In the genomic region with DNA sequence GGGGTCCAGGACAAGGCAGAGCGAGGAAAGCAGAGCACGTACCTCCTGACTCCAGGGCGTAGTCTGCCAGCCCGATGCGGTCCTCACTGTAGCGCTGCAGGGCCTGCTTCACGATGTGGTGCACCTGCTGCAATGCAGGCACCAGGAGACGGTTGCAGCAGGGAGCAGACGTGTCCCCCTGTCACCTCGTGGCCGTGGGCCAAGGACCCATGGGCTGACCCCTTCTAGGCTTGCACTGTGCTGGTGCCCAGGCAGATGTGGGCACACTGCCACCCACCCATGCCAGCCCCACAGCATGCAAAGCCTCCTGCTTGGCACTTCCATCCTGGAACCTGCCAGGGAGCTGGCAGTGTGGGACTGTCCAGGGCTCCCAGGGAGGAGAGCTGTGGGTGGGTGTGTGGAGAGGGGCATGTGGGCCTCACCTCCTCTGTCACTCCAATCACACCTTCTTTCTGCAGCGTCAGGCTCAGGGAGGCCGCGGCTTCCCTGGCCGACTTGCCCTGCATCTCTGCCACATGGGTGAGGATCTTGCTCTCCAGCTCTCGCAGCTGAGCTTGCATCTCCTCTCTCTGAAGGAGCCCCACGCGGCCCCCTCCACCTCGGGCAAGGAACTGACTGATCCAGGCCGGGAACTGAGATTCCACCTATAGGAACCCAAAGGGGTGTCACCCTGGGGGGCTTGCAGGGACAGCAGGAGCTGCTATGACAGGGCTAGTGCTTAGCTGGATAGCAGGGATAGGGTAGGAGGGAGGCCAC, we compare ENCODE assay signal across 14 cellular contexts. TPM values are rescaled to one million over a fixed set of nuclear protein-coding genes. Genes with fewer than 3 reads are reported as not detected.
DNase-seq lines count a peak whose midpoint lies in the region; ATAC-seq, FAIRE-seq and TF ChIP-seq lines count a peak whose summit lies in the region.
"Had no signal": no experiment of that assay in that cellular context is flagged by ENCODE, and none has a peak within 500 bp of the region (broad histone marks: within the 10 kb centered on the region; RNA-seq: fewer than 3 reads in every experiment).

No MANE protein-coding gene starts in this region.

- TF ChIP-seq CTCF in GM12878 (IDR thresholded peaks at IDR 0.05 in 2 of 3, conservative IDR thresholded peaks at IDR 0.05 in 1 of 3; ENCODE audit: control insufficient read depth in 2 of 3, extremely low read depth in 1 of 3, insufficient read depth in 1 of 3, low read depth in 3 of 3, low read length in 3 of 3) (no peak), GM20000 (IDR thresholded peaks at IDR 0.05; ENCODE audit: extremely low read depth, missing control alignments) (no peak)

- H3K27me3 ChIP-seq in BLaER1 (no peaks in the 10 kb centered on the region), GM12878 (replicated peaks in 1 of 2; ENCODE audit: control insufficient read depth in 2 of 2, insufficient read depth in 2 of 2, low read length in 1 of 2) (no peaks in the 10 kb centered on the region)
- H3K27me3 ChIP-seq in CD8-positive, alpha-beta memory T cell (ENCODE audit: insufficient read depth, low read length, poor library complexity, severe bottlenecking), result no peaks in the 10 kb centered on the region

- POLR2A ChIA-PET in CD8-positive, alpha-beta memory T cell (lab: Charles Lee), result interaction anchor here (13.9 kb wide), 1 partner anchor 12 kb away, joined by 275 read pairs; a partner anchor contains a TSS
- POLR2A ChIA-PET in GM12878 (lab: Charles Lee), result no interaction called here
- POLR2A ChIA-PET in naive thymus-derived CD8-positive, alpha-beta T cell (lab: Charles Lee), result interaction anchor here (0.6 to 37.2 kb wide), 8 partner anchors 1 to 106 kb away, joined by 3 to 1495 read pairs (median 4); a partner anchor contains a TSS

- H3K36me3 Mint-ChIP-seq in CD8-positive, alpha-beta memory T cell, result peaks cover 11 to 99% (median 16%) of the 10 kb centered on the region in 3 donors
- H3K36me3 Mint-ChIP-seq in naive thymus-derived CD8-positive, alpha-beta T cell, result peaks cover 0 to 99% (median 24%) of the 10 kb centered on the region in 3 donors

- H3K79me2 ChIP-seq in GM12878 (ENCODE audit: control insufficient read depth, insufficient read depth, low read length), result no peaks in the 10 kb centered on the region

- no peak for ATAC-seq in GM12878
- ATAC-seq in naive thymus-derived CD8-positive, alpha-beta T cell, result no peak

- H3K9me3 Mint-ChIP-seq in CD8-positive, alpha-beta memory T cell, result no peaks in the 10 kb centered on the region
- no peaks in the 10 kb centered on the region for H3K9me3 Mint-ChIP-seq in naive thymus-derived CD8-positive, alpha-beta T cell
- H3K9me3 Mint-ChIP-seq: T-helper 1 cell treated with Interleukin-12 subunit alpha and Interleukin-12 subunit beta and Interleukin-4 antibody, amounts not matched to agents 30 μg/mL and 1 μg/mL, for 36 hours had no signal

- no peak for FAIRE-seq in GM12878 (lab: Jason Lieb, UNC)

- H2AFZ ChIP-seq in GM12878 (ENCODE audit: control insufficient read depth, low read depth, low read length), result no peak overlapping the region

- H3K4me2 ChIP-seq in BLaER1 (peak overlapping the region; percentile 73), GM12878 (ENCODE audit: control insufficient read depth, insufficient read depth) (no peak overlapping the region)

- H4K20me1 ChIP-seq in BLaER1, result peaks cover 100% of the 10 kb centered on the region
- H4K20me1 ChIP-seq in GM12878 (ENCODE audit: control insufficient read depth, insufficient read depth), result no peaks in the 10 kb centered on the region

- H3K4me3 ChIP-seq in BLaER1 (no peak overlapping the region), GM12878 (no peak overlapping the region)
- H3K4me3 ChIP-seq in CD8-positive, alpha-beta memory T cell (ENCODE audit: low read length), result no peak overlapping the region

- 95% methylated on average over 20 of the region's 20 CpGs for WGBS in GM12878 (ENCODE audit: insufficient coverage, insufficient replicate concordance, low lambda C conversion rate, missing lambda C conversion rate)

- H3K9me3 ChIP-seq in BLaER1 (no peaks in the 10 kb centered on the region), GM12878 (replicated peaks; ENCODE audit: control insufficient read depth, insufficient read depth, low read length) (no peaks in the 10 kb centered on the region)
- no peaks in the 10 kb centered on the region for H3K9me3 ChIP-seq in CD8-positive, alpha-beta memory T cell (ENCODE audit: low read length)

- CTCF ChIA-PET in CD8-positive, alpha-beta memory T cell (lab: Charles Lee), result interaction anchor here (1.0 to 2.0 kb wide), 3 partner anchors 9 to 20 kb away, joined by 3 to 4 read pairs (median 4); no protein-coding TSS in a partner anchor
- CTCF ChIA-PET in GM12878 (lab: Yijun Ruan, JAX), result no interaction called here

- TF ChIP-seq RAD21 in GM12878 (IDR thresholded peaks at IDR 0.05; ENCODE audit: insufficient read depth, low read depth, low read length), result no peak

- TF ChIP-seq EP300 in GM12878 (IDR thresholded peaks at IDR 0.05; ENCODE audit: borderline replicate concordance in 1 of 2, control insufficient read depth in 1 of 2, low read depth in 2 of 2, low read length in 2 of 2), result no peak

- no peaks in the 10 kb centered on the region for H3K27me3 Mint-ChIP-seq in CD8-positive, alpha-beta memory T cell
- H3K27me3 Mint-ChIP-seq in naive thymus-derived CD8-positive, alpha-beta T cell, result no peaks in the 10 kb centered on the region

- peaks cover 36 to 76% (median 43%) of the 10 kb centered on the region in 3 donors for H3K4me1 Mint-ChIP-seq in CD8-positive, alpha-beta memory T cell
- peaks cover 28 to 76% (median 60%) of the 10 kb centered on the region in 4 donors for H3K4me1 Mint-ChIP-seq in naive thymus-derived CD8-positive, alpha-beta T cell

- peaks cover 100% of the 10 kb centered on the region for H3K36me3 ChIP-seq in BLaER1
- H3K36me3 ChIP-seq in CD8-positive, alpha-beta memory T cell (ENCODE audit: insufficient read depth, low read length), result peaks cover 92% of the 10 kb centered on the region
- H3K36me3 ChIP-seq in GM12878 (ENCODE audit: control insufficient read depth in 2 of 2, insufficient read depth in 2 of 2, low read length in 1 of 2), result peaks cover 25 to 63% of the 10 kb centered on the region in 2 experiments

- intact Hi-C loops in GM12878 (cut with micrococcal nuclease; ENCODE audit: unreplicated experiment), result no loop called here

- H3K4me1 ChIP-seq in BLaER1 (peaks cover 79% of the 10 kb centered on the region), GM12878 (ENCODE audit: control insufficient read depth, insufficient read depth, low read length) (no peaks in the 10 kb centered on the region)
- H3K4me1 ChIP-seq in CD8-positive, alpha-beta memory T cell (ENCODE audit: insufficient read depth, low read length), result peaks cover 63% of the 10 kb centered on the region

- H3K27ac ChIP-seq in BLaER1, result 0 out of 2 replicates have a peak overlapping the region, but pooled peaks have one; percentile 41
- H3K27ac ChIP-seq in CD8-positive, alpha-beta memory T cell (ENCODE audit: low read depth, low read length), result no peak overlapping the region
- no peak overlapping the region for H3K27ac ChIP-seq in GM12878 (ENCODE audit: control insufficient read depth, insufficient read depth)

- TF ChIP-seq POLR2A in GM12878 (IDR thresholded peaks at IDR 0.05; ENCODE audit: low read depth, low read length), result peak; percentile 70; the same call in 1 of the 2 replicates

- H3K9ac ChIP-seq in BLaER1, result peak overlapping the region; percentile 60
- no peak overlapping the region for H3K9ac ChIP-seq in GM12878 (ENCODE audit: control insufficient read depth, insufficient read depth, low read length)

- peak overlapping the region in 2 of 7 donors; percentile 39 to 79 for H3K4me3 Mint-ChIP-seq in CD8-positive, alpha-beta memory T cell
- peak overlapping the region in 1 of 10 donors; percentile 26 for H3K4me3 Mint-ChIP-seq in naive thymus-derived CD8-positive, alpha-beta T cell
- H3K4me3 Mint-ChIP-seq: T-helper 1 cell treated with Interleukin-12 subunit alpha and Interleukin-12 subunit beta and Interleukin-4 antibody, amounts not matched to agents 30 μg/mL and 1 μg/mL, for 36 hours had no signal

- no peak for DNase-seq in CD8-positive, alpha-beta memory T cell
- DNase-seq in GM12878 (ENCODE audit: low read depth, low spot score) (no peak), dermis blood vessel endothelial cell (no peak), KG1 (lab: John Stamatoyannopoulos, UW) (no peak), GM20000 (ENCODE audit: low spot score) (no peak)
- DNase-seq in naive thymus-derived CD8-positive, alpha-beta T cell, result no peak
- DNase-seq: AML-193, DMS53, hippocampal formation, left cardiac atrium, NCI-H1105 treated with DMSO at 0.1 percent for 48 hours, SHP77 had no signal

- SMC1A ChIA-PET in GM12878 (lab: Charles Lee; ENCODE audit: uncharacterized antibody, unreplicated experiment), result interaction anchor here (1.1 kb wide), 1 partner anchor 29 kb away, joined by 3 read pairs; no protein-coding TSS in a partner anchor

- peak overlapping the region in 5 of 8 donors; percentile 12 to 64 (median 47) for H3K27ac Mint-ChIP-seq in CD8-positive, alpha-beta memory T cell
- H3K27ac Mint-ChIP-seq in naive thymus-derived CD8-positive, alpha-beta T cell, result peak overlapping the region; percentile 43 to 87 (median 76)
- H3K27ac Mint-ChIP-seq: T-helper 1 cell treated with Interleukin-12 subunit alpha and Interleukin-12 subunit beta and Interleukin-4 antibody, amounts not matched to agents 30 μg/mL and 1 μg/mL, for 36 hours had no signal

- BruUV-seq in GM12878 (replicated peaks; lab: Mats Ljungman, UMichigan), result no TSS peak

- in situ Hi-C loops in GM12878 (cut with MboI), result no loop called here

- RAD21 ChIA-PET in GM12878 (lab: Charles Lee; ENCODE audit: unreplicated experiment), result no interaction called here

RNA-seq across cellular contexts. Expression of a gene that starts 16.3 kb away (rescaled TPM):
- 100 to 1,000 TPM; 168 to 185 TPM for total RNA-seq in CD8-positive, alpha-beta memory T cell
- 753 TPM for polyA plus RNA-seq in CD8-positive, alpha-beta memory T cell
- total RNA-seq in GM12878 (2013; cell fraction: nucleolus; rRNA removed), result 163 and 168 TPM in 2 replicates
- total RNA-seq in GM12878 (2014; rRNA removed), result 69.8 and 87.5 TPM in 2 replicates
- 30.6 and 33.1 TPM in 2 replicates for total RNA-seq in GM12878 (2014; rRNA removed; fragmentation: Illumina TruSeq; extraction: Trizol)
- 93.4 and 107 TPM in 2 replicates for total RNA-seq in GM12878 (2021)
- 26.3 TPM for polyA plus RNA-seq in GM12878 (2011; ENCODE audit: low read depth)
- polyA plus RNA-seq in GM12878 (2011; rRNA removed), result 18.6 and 38.7 TPM in 2 replicates
- 48.0 and 68.9 TPM in 2 replicates for polyA plus RNA-seq in GM12878 (2011; cell fraction: cytosol; rRNA removed)
- 156 and 202 TPM in 2 replicates for polyA plus RNA-seq in GM12878 (2011; cell fraction: nucleus; rRNA removed)
- polyA plus RNA-seq in GM12878 (2012), result 56.9 and 62.2 TPM in 2 replicates
- polyA plus RNA-seq in GM12878 (2014; fragmentation: Illumina TruSeq; extraction: Trizol), result 8.7 and 26.2 TPM in 2 replicates
- polyA plus RNA-seq in GM12878 (2014; fragmentation: Nextera tagmentation; extraction: Ambion mirVana), result under 1 TPM; 0.18 to 0.95 TPM
- 78.0 and 103 TPM in 2 replicates for polyA plus RNA-seq in GM12878 (2014; rRNA removed)
- 10 to 100 TPM; 10.4 to 40.8 TPM for polyA plus RNA-seq in GM12878 (2016; fragmentation: Nextera tagmentation; extraction: Ambion mirVana)
- polyA minus RNA-seq in GM12878 (2011; rRNA and poly(A)+ RNA removed), result 49.2 and 105 TPM in 2 replicates
- 31.7 and 37.9 TPM in 2 replicates for polyA minus RNA-seq in GM12878 (2011; cell fraction: cytosol; rRNA and poly(A)+ RNA removed)
- polyA minus RNA-seq in GM12878 (2011; cell fraction: nucleus; rRNA and poly(A)+ RNA removed), result 52.8 and 89.5 TPM in 2 replicates
- 1,000 to 10,000 TPM; 1,061 to 1,073 TPM for total RNA-seq in naive thymus-derived CD8-positive, alpha-beta T cell
- polyA plus RNA-seq in naive thymus-derived CD8-positive, alpha-beta T cell, result 100 to 1,000 TPM; 491 to 802 (median 518) TPM
- total RNA-seq in dermis blood vessel endothelial cell, result 186 and 260 TPM in 2 replicates

RNA-seq across cellular contexts. Expression of a gene that starts 33.7 kb away (rescaled TPM):
- 10 to 100 TPM; 62.7 to 63.7 TPM for total RNA-seq in CD8-positive, alpha-beta memory T cell
- 28.2 TPM for polyA plus RNA-seq in CD8-positive, alpha-beta memory T cell
- total RNA-seq in GM12878 (2013; cell fraction: nucleolus; rRNA removed), result 156 and 196 TPM in 2 replicates
- total RNA-seq in GM12878 (2014; rRNA removed) (33.8 and 39.1 TPM in 2 replicates), GM12878 (2014; rRNA removed; fragmentation: Illumina TruSeq; extraction: Trizol) (20.6 and 20.8 TPM in 2 replicates), GM12878 (2021) (55.7 and 63.1 TPM in 2 replicates), dermis blood vessel endothelial cell (35.1 and 46.7 TPM in 2 replicates)
- 25.3 TPM for polyA plus RNA-seq in GM12878 (2011; ENCODE audit: low read depth)
- polyA plus RNA-seq in GM12878 (2011; rRNA removed) (28.0 and 47.0 TPM in 2 replicates), GM12878 (2014; fragmentation: Illumina TruSeq; extraction: Trizol) (16.6 and 39.2 TPM in 2 replicates), GM12878 (2014; fragmentation: Nextera tagmentation; extraction: Ambion mirVana) (1 to 10 TPM in 1 of 2 experiments, under 1 TPM in 1; 0.89 to 1.9 TPM), GM12878 (2014; rRNA removed) (46.2 and 57.3 TPM in 2 replicates), GM12878 (2016; fragmentation: Nextera tagmentation; extraction: Ambion mirVana) (10 to 100 TPM; 25.7 to 29.3 TPM)
- polyA plus RNA-seq in GM12878 (2011; cell fraction: cytosol; rRNA removed), result 32.9 and 43.9 TPM in 2 replicates
- polyA plus RNA-seq in GM12878 (2011; cell fraction: nucleus; rRNA removed), result 185 and 188 TPM in 2 replicates
- 37.0 and 38.4 TPM in 2 replicates for polyA plus RNA-seq in GM12878 (2012)
- polyA minus RNA-seq in GM12878 (2011; rRNA and poly(A)+ RNA removed), result 56.7 and 73.3 TPM in 2 replicates
- 15.3 and 19.2 TPM in 2 replicates for polyA minus RNA-seq in GM12878 (2011; cell fraction: cytosol; rRNA and poly(A)+ RNA removed)
- polyA minus RNA-seq in GM12878 (2011; cell fraction: nucleus; rRNA and poly(A)+ RNA removed), result 76.4 and 113 TPM in 2 replicates
- total RNA-seq in naive thymus-derived CD8-positive, alpha-beta T cell, result 10 to 100 TPM; 64.6 to 73.3 TPM
- polyA plus RNA-seq in naive thymus-derived CD8-positive, alpha-beta T cell, result 10 to 100 TPM; 17.2 to 29.3 (median 22.6) TPM

RNA-seq across cellular contexts. Expression of a gene that starts 38.7 kb away (rescaled TPM):
- total RNA-seq in CD8-positive, alpha-beta memory T cell, result 10 to 100 TPM; 86.0 to 96.4 TPM
- polyA plus RNA-seq in CD8-positive, alpha-beta memory T cell, result 9.3 TPM
- 42.3 and 42.8 TPM in 2 replicates for total RNA-seq in GM12878 (2013; cell fraction: nucleolus; rRNA removed)
- total RNA-seq in GM12878 (2014; rRNA removed) (50.4 and 65.1 TPM in 2 replicates), GM12878 (2014; rRNA removed; fragmentation: Illumina TruSeq; extraction: Trizol) (37.1 and 37.9 TPM in 2 replicates), GM12878 (2021) (48.1 and 53.4 TPM in 2 replicates), dermis blood vessel endothelial cell (98.4 and 117 TPM in 2 replicates)
- 24.6 TPM for polyA plus RNA-seq in GM12878 (2011; ENCODE audit: low read depth)
- polyA plus RNA-seq in GM12878 (2011; rRNA removed) (47.4 and 54.6 TPM in 2 replicates), GM12878 (2014; fragmentation: Illumina TruSeq; extraction: Trizol) (43.9 and 48.6 TPM in 2 replicates), GM12878 (2014; fragmentation: Nextera tagmentation; extraction: Ambion mirVana) (10 to 100 TPM; 11.9 to 15.9 TPM), GM12878 (2014; rRNA removed) (50.0 and 50.8 TPM in 2 replicates), GM12878 (2016; fragmentation: Nextera tagmentation; extraction: Ambion mirVana) (1 to 10 TPM; 6.2 to 7.8 TPM)
- polyA plus RNA-seq in GM12878 (2011; cell fraction: cytosol; rRNA removed), result 70.1 and 74.6 TPM in 2 replicates
- 35.7 and 38.5 TPM in 2 replicates for polyA plus RNA-seq in GM12878 (2011; cell fraction: nucleus; rRNA removed)
- polyA plus RNA-seq in GM12878 (2012), result 33.3 and 35.5 TPM in 2 replicates
- 46.8 and 52.2 TPM in 2 replicates for polyA minus RNA-seq in GM12878 (2011; rRNA and poly(A)+ RNA removed)
- 24.2 and 27.9 TPM in 2 replicates for polyA minus RNA-seq in GM12878 (2011; cell fraction: cytosol; rRNA and poly(A)+ RNA removed)
- polyA minus RNA-seq in GM12878 (2011; cell fraction: nucleus; rRNA and poly(A)+ RNA removed), result 11.6 and 18.6 TPM in 2 replicates
- total RNA-seq in naive thymus-derived CD8-positive, alpha-beta T cell, result 10 to 100 TPM; 50.5 to 52.6 TPM
- polyA plus RNA-seq in naive thymus-derived CD8-positive, alpha-beta T cell, result 1 to 10 TPM; 6.7 to 8.2 (median 7.8) TPM

RNA-seq across cellular contexts. Expression of a gene that starts 54.5 kb away (rescaled TPM):
- total RNA-seq in CD8-positive, alpha-beta memory T cell, result 1 to 10 TPM; 9.1 to 9.6 TPM
- polyA plus RNA-seq in CD8-positive, alpha-beta memory T cell, result 12.3 TPM
- total RNA-seq in GM12878 (2013; cell fraction: nucleolus; rRNA removed), result 2.8 and 4.9 TPM in 2 replicates
- 6.6 and 7.0 TPM in 2 replicates for total RNA-seq in GM12878 (2014; rRNA removed)
- total RNA-seq in GM12878 (2014; rRNA removed; fragmentation: Illumina TruSeq; extraction: Trizol), result 4.7 and 5.3 TPM in 2 replicates
- 5.1 and 6.3 TPM in 2 replicates for total RNA-seq in GM12878 (2021)
- polyA plus RNA-seq in GM12878 (2011; ENCODE audit: low read depth), result 2.8 TPM
- polyA plus RNA-seq in GM12878 (2011; rRNA removed), result 3.9 and 4.5 TPM in 2 replicates
- 7.1 and 8.4 TPM in 2 replicates for polyA plus RNA-seq in GM12878 (2011; cell fraction: cytosol; rRNA removed)
- polyA plus RNA-seq in GM12878 (2011; cell fraction: nucleus; rRNA removed), result 3.3 and 5.9 TPM in 2 replicates
- 6.4 and 7.2 TPM in 2 replicates for polyA plus RNA-seq in GM12878 (2012)
- 3.5 and 8.0 TPM in 2 replicates for polyA plus RNA-seq in GM12878 (2014; fragmentation: Illumina TruSeq; extraction: Trizol)
- under 1 TPM in 1 of 2 experiments, not detected in 1; 0.35 TPM for polyA plus RNA-seq in GM12878 (2014; fragmentation: Nextera tagmentation; extraction: Ambion mirVana)
- 8.5 and 8.9 TPM in 2 replicates for polyA plus RNA-seq in GM12878 (2014; rRNA removed)
- polyA plus RNA-seq in GM12878 (2016; fragmentation: Nextera tagmentation; extraction: Ambion mirVana), result 1 to 10 TPM; 6.3 to 7.8 TPM
- 3.1 and 4.8 TPM in 2 replicates for polyA minus RNA-seq in GM12878 (2011; rRNA and poly(A)+ RNA removed)
- 1.6 and 1.8 TPM in 2 replicates for polyA minus RNA-seq in GM12878 (2011; cell fraction: cytosol; rRNA and poly(A)+ RNA removed)
- polyA minus RNA-seq in GM12878 (2011; cell fraction: nucleus; rRNA and poly(A)+ RNA removed), result 0.97 and 1.7 TPM in 2 replicates
- 10 to 100 TPM in 1 of 2 experiments, 1 to 10 TPM in 1; 9.3 to 11.5 TPM for total RNA-seq in naive thymus-derived CD8-positive, alpha-beta T cell
- polyA plus RNA-seq in naive thymus-derived CD8-positive, alpha-beta T cell, result 10 to 100 TPM; 11.2 to 14.7 (median 13.1) TPM
- 15.3 and 16.3 TPM in 2 replicates for total RNA-seq in dermis blood vessel endothelial cell

RNA-seq across cellular contexts. Expression of a gene that starts 57.7 kb away (rescaled TPM):
- total RNA-seq in CD8-positive, alpha-beta memory T cell, result 100 to 1,000 TPM; 207 to 210 TPM
- polyA plus RNA-seq in CD8-positive, alpha-beta memory T cell, result 61.4 TPM
- 12.9 and 15.1 TPM in 2 replicates for total RNA-seq in GM12878 (2013; cell fraction: nucleolus; rRNA removed)
- total RNA-seq in GM12878 (2014; rRNA removed) (97.3 and 107 TPM in 2 replicates), GM12878 (2014; rRNA removed; fragmentation: Illumina TruSeq; extraction: Trizol) (87.8 and 92.6 TPM in 2 replicates), GM12878 (2021) (133 and 134 TPM in 2 replicates), dermis blood vessel endothelial cell (59.8 and 76.6 TPM in 2 replicates)
- polyA plus RNA-seq in GM12878 (2011; ENCODE audit: low read depth), result 32.5 TPM
- polyA plus RNA-seq in GM12878 (2011; rRNA removed) (71.8 and 89.6 TPM in 2 replicates), GM12878 (2014; fragmentation: Illumina TruSeq; extraction: Trizol) (116 and 131 TPM in 2 replicates), GM12878 (2014; fragmentation: Nextera tagmentation; extraction: Ambion mirVana) (10 to 100 TPM; 37.6 to 62.2 TPM), GM12878 (2014; rRNA removed) (69.9 and 70.8 TPM in 2 replicates), GM12878 (2016; fragmentation: Nextera tagmentation; extraction: Ambion mirVana) (100 to 1,000 TPM; 194 to 197 TPM)
- polyA plus RNA-seq in GM12878 (2011; cell fraction: cytosol; rRNA removed), result 39.3 and 54.7 TPM in 2 replicates
- 23.3 and 25.9 TPM in 2 replicates for polyA plus RNA-seq in GM12878 (2011; cell fraction: nucleus; rRNA removed)
- polyA plus RNA-seq in GM12878 (2012), result 55.0 and 72.2 TPM in 2 replicates
- polyA minus RNA-seq in GM12878 (2011; rRNA and poly(A)+ RNA removed), result 35.8 and 38.8 TPM in 2 replicates
- 20.8 and 24.8 TPM in 2 replicates for polyA minus RNA-seq in GM12878 (2011; cell fraction: cytosol; rRNA and poly(A)+ RNA removed)
- polyA minus RNA-seq in GM12878 (2011; cell fraction: nucleus; rRNA and poly(A)+ RNA removed), result 6.9 and 9.3 TPM in 2 replicates
- 10 to 100 TPM; 56.1 to 60.9 TPM for total RNA-seq in naive thymus-derived CD8-positive, alpha-beta T cell
- 10 to 100 TPM; 67.2 to 79.3 (median 75.9) TPM for polyA plus RNA-seq in naive thymus-derived CD8-positive, alpha-beta T cell
